In the genomic region with DNA sequence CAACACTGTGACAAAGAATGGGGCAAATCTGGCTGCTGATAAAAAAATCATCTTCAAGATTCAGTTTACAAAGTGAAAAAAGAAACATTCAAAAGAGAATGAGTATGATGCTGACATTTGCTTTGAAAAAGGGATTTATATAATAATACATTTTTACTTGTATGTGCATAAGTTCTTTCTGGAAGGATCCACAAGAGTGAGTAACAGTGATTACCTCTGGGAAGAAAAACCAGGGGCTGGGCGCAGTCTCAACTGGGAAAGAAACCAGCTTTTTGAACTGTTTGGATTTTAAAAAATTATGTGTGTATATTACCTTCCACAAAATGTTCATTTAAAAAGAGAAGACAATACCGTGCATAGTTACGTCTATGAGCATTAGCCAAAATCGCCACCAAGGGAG, we compare ENCODE assay signal across 20 cellular contexts. TPM values are rescaled to one million over a fixed set of nuclear protein-coding genes. Genes with fewer than 3 reads are reported as not detected.
DNase-seq lines count a peak whose midpoint lies in the region; ATAC-seq and TF ChIP-seq lines count a peak whose summit lies in the region.
"Had no signal": no experiment of that assay in that cellular context is flagged by ENCODE, and none has a peak within 500 bp of the region (broad histone marks: within the 10 kb centered on the region; RNA-seq: fewer than 3 reads in every experiment).

No MANE protein-coding gene starts in this region.

- no peak overlapping the region for H3K4me3 Mint-ChIP-seq in T-cell
- H3K4me3 Mint-ChIP-seq: activated T-cell treated with anti-CD3 and anti-CD28 coated beads, Interleukin-2, amount 50 U/mL, for 72 hours; immature natural killer cell; nephron progenitor cell; type B pancreatic cell had no signal

- H3K27ac ChIP-seq in right cardiac atrium (ENCODE audit: low read length) (peak overlapping the region; percentile 57), lung (ENCODE audit: low read depth in 1 of 2, low read length in 1 of 2) (peak overlapping the region; percentile 21 to 29), skeletal muscle tissue (ENCODE audit: low read depth, low read length) (peak overlapping the region; percentile 4)
- H3K27ac ChIP-seq: body of pancreas had no signal

- H3K36me3 ChIP-seq in lung (ENCODE audit: control insufficient read depth in 2 of 2, insufficient read depth in 2 of 2, low read length in 2 of 2) (no peaks in the 10 kb centered on the region), skeletal muscle tissue (ENCODE audit: control insufficient read depth in 3 of 3, insufficient read depth in 3 of 3, low read length in 3 of 3) (peaks cover 0 to 14% (median 5%) of the 10 kb centered on the region in 3 donors)
- H3K36me3 ChIP-seq: Peyer's patch had no signal

- 57% methylated on average over 4 of the region's 4 CpGs for WGBS in right cardiac atrium
- 77 to 86% methylated on average over 4 of the region's 4 CpGs for WGBS in lung, 2 donors

- no peaks in the 10 kb centered on the region for H3K9me3 Mint-ChIP-seq in T-cell
- H3K9me3 Mint-ChIP-seq: activated naive CD4-positive, alpha-beta T cell treated with anti-CD3 and anti-CD28 coated beads, Interleukin-2, amount 50 U/mL, for 72 hours; activated T-cell treated with anti-CD3 and anti-CD28 coated beads, Interleukin-2, amount 50 U/mL, for 72 hours; immature natural killer cell; nephron progenitor cell; type B pancreatic cell had no signal

- POLR2A ChIA-PET in T-cell (lab: Charles Lee): no interaction called here

- peak overlapping the region in 1 of 3 donors; percentile 47 for H3K9ac ChIP-seq in skeletal muscle tissue (ENCODE audit: low read depth in 1 of 3, low read length in 3 of 3)

- H3K4me1 Mint-ChIP-seq in T-cell: peaks cover 0 to 9% (median 0%) of the 10 kb centered on the region in 3 donors

- no peaks in the 10 kb centered on the region for H3K36me3 Mint-ChIP-seq in T-cell
- H3K36me3 Mint-ChIP-seq: activated naive CD4-positive, alpha-beta T cell treated with anti-CD3 and anti-CD28 coated beads, Interleukin-2, amount 50 U/mL, for 72 hours; immature natural killer cell; type B pancreatic cell had no signal

- no peak for ATAC-seq in right cardiac atrium
- ATAC-seq in lung (ENCODE audit: insufficient read depth, low FRiP score): no peak
- ATAC-seq in GM21390 (IDR thresholded peaks at IDR 0.05; ENCODE audit: unreplicated experiment): no peak
- ATAC-seq in T-cell (replicated peaks in 1 of 4): no peak
- ATAC-seq in GM21619 (IDR thresholded peaks at IDR 0.05; ENCODE audit: unreplicated experiment): no peak
- no peak for ATAC-seq in left colon
- ATAC-seq: activated naive CD4-positive, alpha-beta T cell treated with anti-CD3 and anti-CD28 coated beads, Interleukin-2, amount 50 U/mL, for 72 hours; activated T-cell treated with anti-CD3 and anti-CD28 coated beads, Interleukin-2, amount 50 U/mL, for 72 hours had no signal

- intact Hi-C loops in right cardiac atrium (cut with DNase I) (loop anchor here in 1 of 4 donors (5.0 kb wide), 1 partner anchor 50 kb away; a partner anchor contains a TSS), cardiac septum (cut with DNase I) (no loop called here), left colon (cut with DNase I, micrococcal nuclease) (no loop called here)

- peak overlapping the region; percentile 69 for H3K4me3 ChIP-seq in right cardiac atrium (ENCODE audit: low read length)
- peak overlapping the region; percentile 18 for H3K4me3 ChIP-seq in lung
- peak overlapping the region; percentile 18 to 83 (median 64) for H3K4me3 ChIP-seq in skeletal muscle tissue (ENCODE audit: low read length in 3 of 3)
- H3K4me3 ChIP-seq: body of pancreas, K562 had no signal

- H3K4me1 ChIP-seq in right cardiac atrium (ENCODE audit: control insufficient read depth, insufficient read depth, low read length) (peaks cover 10% of the 10 kb centered on the region), lung (ENCODE audit: control insufficient read depth in 2 of 2, insufficient read depth in 2 of 2, low read length in 2 of 2) (peaks cover 7 to 12% of the 10 kb centered on the region in 2 donors), skeletal muscle tissue (ENCODE audit: control insufficient read depth in 3 of 3, insufficient read depth in 3 of 3, low read length in 3 of 3) (peaks cover 39 to 48% (median 48%) of the 10 kb centered on the region in 3 donors)

- CTCF ChIA-PET in T-cell (lab: Charles Lee): no interaction called here

- no peaks in the 10 kb centered on the region for H3K27me3 ChIP-seq in right cardiac atrium (ENCODE audit: control insufficient read depth, insufficient read depth)
- H3K27me3 ChIP-seq in lung (ENCODE audit: control insufficient read depth, insufficient read depth): no peaks in the 10 kb centered on the region
- peaks cover 3 to 14% (median 10%) of the 10 kb centered on the region in 3 donors for H3K27me3 ChIP-seq in skeletal muscle tissue (ENCODE audit: control insufficient read depth in 3 of 3, insufficient read depth in 3 of 3, low read length in 3 of 3)
- H3K27me3 ChIP-seq: body of pancreas, Peyer's patch had no signal

- no peak overlapping the region for H3K27ac Mint-ChIP-seq in T-cell
- H3K27ac Mint-ChIP-seq: activated naive CD4-positive, alpha-beta T cell treated with anti-CD3 and anti-CD28 coated beads, Interleukin-2, amount 50 U/mL, for 72 hours; activated T-cell treated with anti-CD3 and anti-CD28 coated beads, Interleukin-2, amount 50 U/mL, for 72 hours; immature natural killer cell; nephron progenitor cell; type B pancreatic cell had no signal

- TF ChIP-seq CTCF in lung (IDR thresholded peaks at IDR 0.05; ENCODE audit: control extremely low read depth, extremely low read depth): no peak

- H3K9me3 ChIP-seq in right cardiac atrium (ENCODE audit: control insufficient read depth, low read length) (no peaks in the 10 kb centered on the region), lung (ENCODE audit: control insufficient read depth in 2 of 2, insufficient read depth in 1 of 2, low read length in 1 of 2) (no peaks in the 10 kb centered on the region), skeletal muscle tissue (ENCODE audit: control insufficient read depth in 3 of 3, low read length in 3 of 3) (no peaks in the 10 kb centered on the region)
- H3K9me3 ChIP-seq: body of pancreas, Peyer's patch had no signal

- peaks cover 0 to 6% of the 10 kb centered on the region in 2 donors for H3K27me3 Mint-ChIP-seq in T-cell

- DNase-seq in right cardiac atrium: no peak
- no peak for DNase-seq in cardiac septum (ENCODE audit: low spot score)
- DNase-seq in lung (ENCODE audit: low spot score): no peak
- DNase-seq in T-cell: no peak
- no peak for DNase-seq in left colon
- DNase-seq: activated CD4-positive, CD25-positive, alpha-beta regulatory T cell treated with anti-CD3 and anti-CD28 coated beads, Interleukin-2, amount 50 U/mL, for 72 hours; activated T-cell treated with anti-CD3 and anti-CD28 coated beads, Interleukin-2, amount 50 U/mL, for 72 hours; C1 segment of cervical spinal cord; immature natural killer cell; NCI-H1694; nephron progenitor cell had no signal

RNA-seq across cellular contexts. Expression of a gene that starts 1.3 kb away (rescaled TPM):
- 100 to 1,000 TPM; 133 to 170 (median 160) TPM for total RNA-seq in right cardiac atrium
- 451 TPM for polyA plus RNA-seq in right cardiac atrium
- total RNA-seq in cardiac septum: 77.1 TPM
- 100 to 1,000 TPM in 1 of 2 donors, 10 to 100 TPM in 1; 52.3 to 128 TPM for total RNA-seq in lung
- 100 to 1,000 TPM in 1 of 2 donors, 10 to 100 TPM in 1; 33.1 to 167 TPM for polyA plus RNA-seq in lung
- 129 TPM for total RNA-seq in skeletal muscle tissue
- total RNA-seq in T-cell: 1 to 10 TPM in 2 of 5 donors, under 1 TPM in 3; 0.55 to 1.6 (median 0.66) TPM
- total RNA-seq in left colon: 10 to 100 TPM; 13.7 to 19.2 TPM
- total RNA-seq: activated naive CD4-positive, alpha-beta T cell treated with anti-CD3 and anti-CD28 coated beads, Interleukin-2, amount 50 U/mL, for 72 hours; G401; K562 had no signal
- polyA plus RNA-seq: K562 had no signal

RNA-seq across cellular contexts. Expression of a gene that starts 51.4 kb away (rescaled TPM):
- total RNA-seq in right cardiac atrium (10 to 100 TPM; 22.7 to 37.5 (median 27.8) TPM), cardiac septum (29.6 TPM), lung (10 to 100 TPM; 37.4 to 52.3 TPM), skeletal muscle tissue (36.0 TPM), T-cell (10 to 100 TPM; 27.7 to 44.3 (median 42.0) TPM), left colon (10 to 100 TPM; 18.9 to 22.2 TPM)
- polyA plus RNA-seq in right cardiac atrium (30.0 TPM), lung (10 to 100 TPM; 40.8 to 67.2 TPM)

RNA-seq across cellular contexts. Expression of a gene that starts 51.4 kb away (rescaled TPM):
- total RNA-seq in right cardiac atrium: 10 to 100 TPM; 39.0 to 57.6 (median 40.8) TPM
- 23.9 TPM for polyA plus RNA-seq in right cardiac atrium
- 43.8 TPM for total RNA-seq in cardiac septum
- 10 to 100 TPM; 93.9 to 96.2 TPM for total RNA-seq in lung
- 10 to 100 TPM; 49.8 to 62.0 TPM for polyA plus RNA-seq in lung
- total RNA-seq in skeletal muscle tissue: 25.6 TPM
- 10 to 100 TPM; 38.8 to 53.9 (median 44.5) TPM for total RNA-seq in T-cell
- total RNA-seq in left colon: 100 to 1,000 TPM; 152 to 171 TPM

Comparison
In these comparisons a context has a peak if more than half of its experiments do, and no peak if none do; other contexts are left out.
1. H3K27ac ChIP-seq: peak in every context shown above with its lines; median percentile 57 in right cardiac atrium; 25 in lung; 4 in skeletal muscle tissue.
2. H3K4me3 ChIP-seq: peak in every context shown above with its lines; median percentile 69 in right cardiac atrium; 64 in skeletal muscle tissue; 18 in lung.
3. RNA of a gene that starts 1.3 kb away (total RNA-seq): 133 to 170 TPM in right cardiac atrium, 129 TPM in skeletal muscle tissue (single experiment), 52.3 to 128 TPM in lung, 77.1 TPM in cardiac septum (single experiment) and 13.7 to 19.2 TPM in left colon; 0.55 to 1.6 TPM in T-cell; every median in the first group is over 4 times any median in the second.